ENCODE assay signal across 10 cellular contexts in the genomic region with DNA sequence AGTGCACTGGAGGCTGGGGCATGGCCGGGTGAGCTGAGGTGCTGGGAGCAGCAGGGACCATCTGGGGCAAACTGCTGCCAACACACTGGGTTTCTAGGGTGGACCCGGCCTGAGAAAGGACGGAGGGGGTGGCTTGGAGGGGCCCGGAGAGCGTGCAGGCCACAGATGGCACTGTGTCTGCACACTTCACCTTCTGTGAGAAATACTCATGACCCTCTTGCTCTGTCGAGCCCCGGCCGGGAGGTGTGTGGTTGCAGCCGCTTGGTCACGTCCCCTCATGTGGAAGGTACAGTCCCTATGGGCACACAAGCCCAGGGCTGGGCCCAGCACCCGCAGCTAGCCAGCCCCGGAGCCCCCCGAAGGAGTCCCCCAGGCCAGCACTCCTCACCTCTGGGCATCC. TPM values are rescaled to one million over a fixed set of nuclear protein-coding genes. Genes with fewer than 3 reads are reported as not detected.
A peak's percentile ranks its signal among the peaks of the same experiment; 100 is the strongest.
DNase-seq lines count a peak whose midpoint lies in the region; ATAC-seq and TF ChIP-seq lines count a peak whose summit lies in the region.
"Had no signal": no experiment of that assay in that cellular context is flagged by ENCODE, and none has a peak within 500 bp of the region (broad histone marks: within the 10 kb centered on the region; RNA-seq: fewer than 3 reads in every experiment).

No MANE protein-coding gene starts in this region.

- H3K4me1 Mint-ChIP-seq in activated naive CD8-positive, alpha-beta T cell treated with anti-CD3 and anti-CD28 coated beads, Interleukin-2, amount 50 U/mL, for 24 hours, result peaks cover 30% of the 10 kb centered on the region

- no peak for TF ChIP-seq POLR2A in stomach (IDR thresholded peaks at IDR 0.05)

- H3K4me3 ChIP-seq in left ventricle myocardium inferior (no peak overlapping the region), stomach (no peak overlapping the region)

- ATAC-seq in Right ventricle myocardium inferior (no peak), HG03097 (IDR thresholded peaks at IDR 0.05; ENCODE audit: low FRiP score, unreplicated experiment) (peak; percentile 17)
- ATAC-seq in activated naive CD8-positive, alpha-beta T cell treated with anti-CD3 and anti-CD28 coated beads, Interleukin-2, amount 50 U/mL, for 24 hours, result peak; percentile 12
- no peak for ATAC-seq in activated naive CD4-positive, alpha-beta T cell treated with anti-CD3 and anti-CD28 coated beads, Interleukin-2, amount 50 U/mL, for 72 hours

- H3K27ac ChIP-seq in left ventricle myocardium inferior (replicated peaks), result peak overlapping the region; percentile 5
- peak overlapping the region in 4 of 5 donors; percentile 15 to 68 (median 51) for H3K27ac ChIP-seq in stomach
- H3K27ac ChIP-seq: KMS-11 had no signal

- 62 to 68% (median 63%) methylated on average over 10 to 13 of the region's 13 CpGs for WGBS in stomach, 5 donors

- TF ChIP-seq EP300 in stomach (IDR thresholded peaks at IDR 0.05), result no peak

- H3K36me3 Mint-ChIP-seq in activated naive CD8-positive, alpha-beta T cell treated with anti-CD3 and anti-CD28 coated beads, Interleukin-2, amount 50 U/mL, for 24 hours (ENCODE audit: low read depth), result no peaks in the 10 kb centered on the region
- peaks cover 0 to 7% of the 10 kb centered on the region in 2 donors for H3K36me3 Mint-ChIP-seq in activated naive CD4-positive, alpha-beta T cell treated with anti-CD3 and anti-CD28 coated beads, Interleukin-2, amount 50 U/mL, for 72 hours

- H3K9me3 ChIP-seq in left ventricle myocardium inferior (replicated peaks) (peaks cover 5% of the 10 kb centered on the region), stomach (no peaks in the 10 kb centered on the region)

- H3K27ac Mint-ChIP-seq in activated naive CD8-positive, alpha-beta T cell treated with anti-CD3 and anti-CD28 coated beads, Interleukin-2, amount 50 U/mL, for 24 hours, result peak overlapping the region; percentile 53
- H3K27ac Mint-ChIP-seq in activated naive CD4-positive, alpha-beta T cell treated with anti-CD3 and anti-CD28 coated beads, Interleukin-2, amount 50 U/mL, for 72 hours, result no peak overlapping the region

- H3K27me3 Mint-ChIP-seq in activated naive CD8-positive, alpha-beta T cell treated with anti-CD3 and anti-CD28 coated beads, Interleukin-2, amount 50 U/mL, for 24 hours, result no peaks in the 10 kb centered on the region

- DNase-seq in left ventricle myocardium inferior, result no peak
- DNase-seq in Right ventricle myocardium inferior (ENCODE audit: missing footprints), result no peak
- no peak for DNase-seq in activated naive CD8-positive, alpha-beta T cell treated with anti-CD3 and anti-CD28 coated beads, Interleukin-2, amount 50 U/mL, for 24 hours
- DNase-seq in stomach, result no peak
- DNase-seq in NCI-H2171 treated with DMSO at 0.1 percent for 48 hours (lab: John Stamatoyannopoulos, UW), result no peak
- no peak for DNase-seq in SKM-1 (lab: John Stamatoyannopoulos, UW; ENCODE audit: unreplicated experiment)
- no peak for DNase-seq in activated naive CD4-positive, alpha-beta T cell treated with anti-CD3 and anti-CD28 coated beads, Interleukin-2, amount 50 U/mL, for 72 hours (ENCODE audit: low spot score in 2 of 2)
- DNase-seq: occipital lobe had no signal

- H3K36me3 ChIP-seq in left ventricle myocardium inferior (no peaks in the 10 kb centered on the region), stomach (no peaks in the 10 kb centered on the region)

- peaks cover 3% of the 10 kb centered on the region for H3K9me3 Mint-ChIP-seq in activated naive CD8-positive, alpha-beta T cell treated with anti-CD3 and anti-CD28 coated beads, Interleukin-2, amount 50 U/mL, for 24 hours
- H3K9me3 Mint-ChIP-seq in activated naive CD4-positive, alpha-beta T cell treated with anti-CD3 and anti-CD28 coated beads, Interleukin-2, amount 50 U/mL, for 72 hours, result peaks cover 4% of the 10 kb centered on the region in 2 donors

- peaks cover 37% of the 10 kb centered on the region for H3K4me1 ChIP-seq in left ventricle myocardium inferior
- peaks cover 0 to 36% (median 15%) of the 10 kb centered on the region in 4 donors for H3K4me1 ChIP-seq in stomach

- H3K27me3 ChIP-seq in left ventricle myocardium inferior (ENCODE audit: low read depth), result peaks cover 11% of the 10 kb centered on the region
- H3K27me3 ChIP-seq in stomach, result peaks cover 0 to 5% (median 0%) of the 10 kb centered on the region in 3 donors

- TF ChIP-seq CTCF in left ventricle myocardium inferior (IDR thresholded peaks at IDR 0.05; ENCODE audit: borderline replicate concordance) (no peak), stomach (IDR thresholded peaks at IDR 0.05) (no peak)

- intact Hi-C loops in left ventricle myocardium inferior (cut with micrococcal nuclease), result no loop called here
- intact Hi-C loops in Right ventricle myocardium inferior (cut with DNase I), result no loop called here
- intact Hi-C loops in stomach (cut with DNase I; ENCODE audit: low total_unique reads), result no loop called here

- no peak overlapping the region for H3K4me3 Mint-ChIP-seq in activated naive CD8-positive, alpha-beta T cell treated with anti-CD3 and anti-CD28 coated beads, Interleukin-2, amount 50 U/mL, for 24 hours

RNA-seq across cellular contexts. Expression of a gene that starts 59.7 kb away (rescaled TPM):
- total RNA-seq in left ventricle myocardium inferior, result 75.5 TPM
- total RNA-seq in Right ventricle myocardium inferior, result 89.6 TPM
- total RNA-seq in stomach, result 10 to 100 TPM in 4 of 5 donors, 1 to 10 TPM in 1; 5.3 to 37.8 (median 13.6) TPM
- polyA plus RNA-seq in stomach, result 10 to 100 TPM; 15.8 to 25.2 (median 17.0) TPM
- total RNA-seq in activated naive CD4-positive, alpha-beta T cell treated with anti-CD3 and anti-CD28 coated beads, Interleukin-2, amount 50 U/mL, for 72 hours, result 10 to 100 TPM; 43.4 to 97.5 TPM

Comparison
In these comparisons a context has a peak if more than half of its experiments do, and no peak if none do; other contexts are left out.
1. ATAC-seq: peak in HG03097 (single experiment) and activated naive CD8-positive, alpha-beta T cell treated with anti-CD3 and anti-CD28 coated beads, Interleukin-2, amount 50 U/mL, for 24 hours (single experiment); none in Right ventricle myocardium inferior (single experiment) and activated naive CD4-positive, alpha-beta T cell treated with anti-CD3 and anti-CD28 coated beads, Interleukin-2, amount 50 U/mL, for 72 hours (0 of 2).